In the genomic region with DNA sequence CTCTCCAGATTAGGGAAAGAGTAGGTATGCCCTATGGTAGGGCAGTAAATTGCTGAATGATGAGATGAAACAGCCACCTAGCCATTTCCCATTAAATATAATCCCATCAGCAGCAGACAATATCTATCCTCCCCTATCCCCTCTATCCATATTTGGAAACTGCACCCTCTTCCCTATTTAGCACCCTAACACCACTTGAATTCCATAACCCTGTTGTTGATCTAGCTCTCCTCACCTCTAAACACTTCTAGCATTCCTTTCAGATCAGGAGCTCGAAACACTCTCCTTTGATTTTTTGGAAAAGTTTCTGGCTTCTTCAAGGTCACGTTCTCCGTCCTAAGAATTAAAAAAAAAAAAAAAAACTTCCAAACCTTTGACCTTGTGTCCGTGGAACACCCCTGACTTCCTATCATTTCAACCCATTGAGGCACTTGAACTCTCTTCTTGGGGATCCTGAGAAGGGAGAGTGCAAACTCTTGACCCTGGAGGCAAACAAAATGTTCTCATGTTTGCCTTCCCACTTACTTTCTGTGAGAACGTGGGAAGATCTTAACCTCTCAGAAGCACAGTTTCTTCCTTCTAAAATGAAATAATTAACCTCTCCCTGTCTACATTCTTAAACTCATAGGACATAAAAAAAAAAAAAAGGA, we compare ENCODE assay signal across 1 cellular context.
TF ChIP-seq lines count a peak whose summit lies in the region.

No MANE protein-coding gene starts in this region.

TF ChIP-seq in WTC11, 78 proteins besides CTCF, POLR2A, EP300 and RAD21 (continued from another document):
- TF ChIP-seq, protein P1, sequence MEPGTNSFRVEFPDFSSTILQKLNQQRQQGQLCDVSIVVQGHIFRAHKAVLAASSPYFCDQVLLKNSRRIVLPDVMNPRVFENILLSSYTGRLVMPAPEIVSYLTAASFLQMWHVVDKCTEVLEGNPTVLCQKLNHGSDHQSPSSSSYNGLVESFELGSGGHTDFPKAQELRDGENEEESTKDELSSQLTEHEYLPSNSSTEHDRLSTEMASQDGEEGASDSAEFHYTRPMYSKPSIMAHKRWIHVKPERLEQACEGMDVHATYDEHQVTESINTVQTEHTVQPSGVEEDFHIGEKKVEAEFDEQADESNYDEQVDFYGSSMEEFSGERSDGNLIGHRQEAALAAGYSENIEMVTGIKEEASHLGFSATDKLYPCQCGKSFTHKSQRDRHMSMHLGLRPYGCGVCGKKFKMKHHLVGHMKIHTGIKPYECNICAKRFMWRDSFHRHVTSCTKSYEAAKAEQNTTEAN (CRISPR knock-in tag; IDR thresholded peaks at IDR 0.05) = no peak
- TF ChIP-seq JUN (CRISPR knock-in tag; IDR thresholded peaks at IDR 0.05) = no peak
- TF ChIP-seq ETV6 (CRISPR knock-in tag; IDR thresholded peaks at IDR 0.05) = no peak
- TF ChIP-seq TP53 (CRISPR knock-in tag; IDR thresholded peaks at IDR 0.05) = no peak
- no peak for TF ChIP-seq SMAD3 (CRISPR knock-in tag; IDR thresholded peaks at IDR 0.05; ENCODE audit: borderline replicate concordance)
